8 cellular contexts compared by ENCODE assay signal in genomic region chr12:56631790-56632700, GRCh38. TPM values are rescaled to one million over a fixed set of nuclear protein-coding genes. Genes with fewer than 3 reads are reported as not detected.
DNase-seq lines count a peak whose midpoint lies in the region; ATAC-seq, FAIRE-seq and TF ChIP-seq lines count a peak whose summit lies in the region.

No MANE protein-coding gene starts in this region.

- H3K4me1 ChIP-seq in RWPE2 (ENCODE audit: insufficient read depth, poor library complexity, severe bottlenecking) (peaks cover 18% of the 10 kb centered on the region), adipocyte (ENCODE audit: control insufficient read depth, insufficient read depth, low read length) (peaks cover 55% of the 10 kb centered on the region), heart left ventricle (peaks cover 18 to 78% (median 58%) of the 10 kb centered on the region in 12 donors)

- DNase-seq in GM12891 (ENCODE audit: insufficient read length, low spot score) (no peak), RWPE2 (ENCODE audit: low spot score) (no peak), adipocyte (ENCODE audit: low read depth) (peak; percentile 83), heart left ventricle (peak; percentile 78 to 85 (median 80)), posterior cingulate gyrus (peak in 8 of 10 donors; percentile 27 to 91 (median 50)), inferior parietal cortex (ENCODE audit: extremely low spot score) (no peak)

- no peaks in the 10 kb centered on the region for H3K27me3 ChIP-seq in RWPE2 (ENCODE audit: insufficient read depth, poor library complexity, severe bottlenecking)
- no peaks in the 10 kb centered on the region for H3K27me3 ChIP-seq in adipocyte (replicated peaks; ENCODE audit: control insufficient read depth, insufficient read depth, low read length)
- H3K27me3 ChIP-seq in heart left ventricle: no peaks in the 10 kb centered on the region

- H3K9me3 ChIP-seq in RWPE2 (ENCODE audit: severe bottlenecking) (no peaks in the 10 kb centered on the region), adipocyte (ENCODE audit: control insufficient read depth, low read length) (no peaks in the 10 kb centered on the region), heart left ventricle (no peaks in the 10 kb centered on the region)

- H3K4me3 ChIP-seq in RWPE2 (ENCODE audit: severe bottlenecking) (no peak overlapping the region), adipocyte (ENCODE audit: low read length) (peak overlapping the region; percentile 99), heart left ventricle (peak overlapping the region in 9 of 12 donors; percentile 18 to 86 (median 31))

- H3K36me3 ChIP-seq in RWPE2 (ENCODE audit: low read depth) (peaks cover 5% of the 10 kb centered on the region), adipocyte (ENCODE audit: control insufficient read depth, insufficient read depth, low read length, severe bottlenecking) (peaks cover 3% of the 10 kb centered on the region), heart left ventricle (peaks cover 0 to 8% (median under 1%) of the 10 kb centered on the region in 9 donors)

- H3K9ac ChIP-seq in adipocyte (ENCODE audit: low read length): peak overlapping the region; percentile 96

- TF ChIP-seq CTCF in RWPE2 (IDR thresholded peaks at IDR 0.05; ENCODE audit: poor library complexity, severe bottlenecking): no peak
- TF ChIP-seq CTCF in heart left ventricle (IDR thresholded peaks at IDR 0.05): no peak

- intact Hi-C loops in heart left ventricle (cut with DNase I): loop anchor here in 6 of 10 donors (2.0 to 10.0 kb wide), 6 partner anchors 35 to 120 kb away; partner anchors contain the start of gene RBMS2 (in 1 of the 6)
- intact Hi-C loops in posterior cingulate gyrus (cut with DNase I): loop anchor here (5.0 kb wide), 1 partner anchor 60 kb away; no protein-coding TSS in a partner anchor

- ATAC-seq in HG03280 (IDR thresholded peaks at IDR 0.05; ENCODE audit: unreplicated experiment) (peak; percentile 18), RWPE2 (ENCODE audit: low read depth) (peak; percentile 17; the same call in 2 of the 3 replicates), heart left ventricle (peak in 3 of 4 donors; percentile 6 to 17 (median 11)), GM18858 (IDR thresholded peaks at IDR 0.05; ENCODE audit: unreplicated experiment) (no peak)

- 6 to 22% (median 10%) methylated on average over 5 to 13 of the region's 13 CpGs for WGBS in heart left ventricle, 4 donors

- H3K27ac ChIP-seq in RWPE2 (ENCODE audit: poor library complexity, severe bottlenecking) (peak overlapping the region; percentile 86), heart left ventricle (peak overlapping the region in 11 of 12 donors; percentile 29 to 98 (median 85))

- no peak for TF ChIP-seq POLR2A in GM12891 (IDR thresholded peaks at IDR 0.05; ENCODE audit: low read depth, low read length)
- no peak for TF ChIP-seq POLR2A in heart left ventricle (IDR thresholded peaks at IDR 0.05)

- FAIRE-seq in GM12891 (lab: Jason Lieb, UNC): peak; percentile 47

TF ChIP-seq in GM12891, 5 proteins besides CTCF, POLR2A, EP300 and RAD21:
- 0 out of 2 replicates have a peak, but pooled peaks have one; percentile 9 for TF ChIP-seq TAF1 (IDR thresholded peaks at IDR 0.05; ENCODE audit: low read depth, low read length)
- TF ChIP-seq POU2F2 (IDR thresholded peaks at IDR 0.05; ENCODE audit: low read depth, low read length): 0 out of 2 replicates have a peak, but pooled peaks have one; percentile 38
- TF ChIP-seq POLR2AphosphoS5 (IDR thresholded peaks at IDR 0.05; ENCODE audit: low read depth, low read length): no peak
- peak; percentile 87 for TF ChIP-seq SPI1 (IDR thresholded peaks at IDR 0.05; ENCODE audit: low read depth, low read length)
- TF ChIP-seq PAX5 (IDR thresholded peaks at IDR 0.05; ENCODE audit: insufficient read depth, low read length, severe bottlenecking): no peak

RNA-seq across cellular contexts. Expression of gene BAZ2A, which starts 1.9 kb away (rescaled TPM):
- polyA plus RNA-seq in GM12891 (2012; ENCODE audit: low read depth, missing spikeins): 32.1 TPM
- total RNA-seq in heart left ventricle: 10 to 100 TPM; 28.0 to 71.5 (median 44.5) TPM
- polyA plus RNA-seq in heart left ventricle: 10 to 100 TPM; 25.2 to 34.1 TPM

RNA-seq across cellular contexts. Expression of gene ATP5F1B, which starts 13.7 kb away (rescaled TPM):
- 754 TPM for polyA plus RNA-seq in GM12891 (2012; ENCODE audit: low read depth, missing spikeins)
- 1,000 to 10,000 TPM; 1,755 to 3,502 (median 2,732) TPM for total RNA-seq in heart left ventricle
- 1,000 to 10,000 TPM; 1,436 to 2,223 TPM for polyA plus RNA-seq in heart left ventricle

RNA-seq across cellular contexts. Expression of gene PTGES3, which starts 56.0 kb away (rescaled TPM):
- 158 TPM for polyA plus RNA-seq in GM12891 (2012; ENCODE audit: low read depth, missing spikeins)
- total RNA-seq in heart left ventricle: 100 to 1,000 TPM in 6 of 9 donors, 10 to 100 TPM in 3; 48.0 to 120 (median 103) TPM
- polyA plus RNA-seq in heart left ventricle: 100 to 1,000 TPM in 1 of 2 donors, 10 to 100 TPM in 1; 54.6 to 125 TPM

Comparison
In these comparisons a context has a peak if more than half of its experiments do, and no peak if none do; other contexts are left out.
1. DNase-seq: peak in adipocyte (single experiment), heart left ventricle (5 of 5) and posterior cingulate gyrus (8 of 10); none in GM12891 (single experiment), RWPE2 (single experiment) and inferior parietal cortex (single experiment).